ENCODE assay signal across 1 cellular context in genomic region chr16:66434619-66435430, GRCh38.
A peak's percentile ranks its signal among the peaks of the same experiment; 100 is the strongest.
TF ChIP-seq lines count a peak whose summit lies in the region.

No MANE protein-coding gene starts in this region.

TF ChIP-seq in HepG2, 621 proteins besides CTCF, POLR2A, EP300 and RAD21 (continued from another document and continues in another):
- TF ChIP-seq, protein P1, sequence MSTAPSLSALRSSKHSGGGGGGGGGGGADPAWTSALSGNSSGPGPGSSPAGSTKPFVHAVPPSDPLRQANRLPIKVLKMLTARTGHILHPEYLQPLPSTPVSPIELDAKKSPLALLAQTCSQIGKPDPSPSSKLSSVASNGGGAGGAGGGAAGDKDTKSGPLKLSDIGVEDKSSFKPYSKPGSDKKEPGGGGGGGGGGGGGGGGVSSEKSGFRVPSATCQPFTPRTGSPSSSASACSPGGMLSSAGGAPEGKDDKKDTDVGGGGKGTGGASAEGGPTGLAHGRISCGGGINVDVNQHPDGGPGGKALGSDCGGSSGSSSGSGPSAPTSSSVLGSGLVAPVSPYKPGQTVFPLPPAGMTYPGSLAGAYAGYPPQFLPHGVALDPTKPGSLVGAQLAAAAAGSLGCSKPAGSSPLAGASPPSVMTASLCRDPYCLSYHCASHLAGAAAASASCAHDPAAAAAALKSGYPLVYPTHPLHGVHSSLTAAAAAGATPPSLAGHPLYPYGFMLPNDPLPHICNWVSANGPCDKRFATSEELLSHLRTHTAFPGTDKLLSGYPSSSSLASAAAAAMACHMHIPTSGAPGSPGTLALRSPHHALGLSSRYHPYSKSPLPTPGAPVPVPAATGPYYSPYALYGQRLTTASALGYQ (CRISPR knock-in tag; IDR thresholded peaks at IDR 0.05), result no peak
- TF ChIP-seq ZNF761 (CRISPR knock-in tag; conservative IDR thresholded peaks at IDR 0.05) (peak; percentile 30; the same call in 1 of the 2 replicates), FOXC1 (CRISPR knock-in tag; IDR thresholded peaks at IDR 0.05; ENCODE audit: borderline replicate concordance) (peak; percentile 48; the same call in 1 of the 2 replicates), RBM22 (optimal IDR thresholded peaks at IDR 0.05; ENCODE audit: low read length) (no peak), NRL (CRISPR knock-in tag; IDR thresholded peaks at IDR 0.05; ENCODE audit: borderline replicate concordance) (peak; percentile 36; the same call in 1 of the 2 replicates), ZNF616 (CRISPR knock-in tag; IDR thresholded peaks at IDR 0.05; ENCODE audit: low read depth) (no peak), ZNF747 (CRISPR knock-in tag; IDR thresholded peaks at IDR 0.05; ENCODE audit: borderline replicate concordance) (no peak), ZNF781 (CRISPR knock-in tag; IDR thresholded peaks at IDR 0.05; ENCODE audit: borderline replicate concordance, not compliant biosample characterization) (no peak), ESRRA (CRISPR knock-in tag; IDR thresholded peaks at IDR 0.05; ENCODE audit: low read depth) (no peak), ADNP (CRISPR knock-in tag; IDR thresholded peaks at IDR 0.05) (no peak; the same call in 1 of the 2 replicates), ZGPAT (CRISPR knock-in tag; IDR thresholded peaks at IDR 0.05) (peak; percentile 66), NR2C2 (CRISPR knock-in tag; IDR thresholded peaks at IDR 0.05; ENCODE audit: borderline replicate concordance) (peak; percentile 65), MLLT10 (CRISPR knock-in tag; IDR thresholded peaks at IDR 0.05) (no peak), TEAD3 (CRISPR knock-in tag; optimal IDR thresholded peaks at IDR 0.05; ENCODE audit: borderline replicate concordance) (peak; percentile 92), POLR2AphosphoS5 (IDR thresholded peaks at IDR 0.05; ENCODE audit: low read depth, low read length) (no peak), DNMT3B (CRISPR knock-in tag; conservative IDR thresholded peaks at IDR 0.05) (no peak), NPAS2 (CRISPR knock-in tag; IDR thresholded peaks at IDR 0.05; ENCODE audit: borderline replicate concordance) (no peak), IRF2 (CRISPR knock-in tag; IDR thresholded peaks at IDR 0.05) (peak; percentile 60), THAP9 (CRISPR knock-in tag; IDR thresholded peaks at IDR 0.05; ENCODE audit: borderline replicate concordance) (peak; percentile 51; the same call in 1 of the 2 replicates), SNAPC5 (CRISPR knock-in tag; IDR thresholded peaks at IDR 0.05; ENCODE audit: borderline replicate concordance) (no peak), ZNF737 (CRISPR knock-in tag; IDR thresholded peaks at IDR 0.05; ENCODE audit: borderline replicate concordance) (no peak), ZNF501 (CRISPR knock-in tag; IDR thresholded peaks at IDR 0.05) (0 out of 2 replicates have a peak, but pooled peaks have one; percentile 53), ZNF773 (CRISPR knock-in tag; IDR thresholded peaks at IDR 0.05; ENCODE audit: borderline replicate concordance) (no peak), ZNF788 (CRISPR knock-in tag; IDR thresholded peaks at IDR 0.05; ENCODE audit: borderline replicate concordance) (peak; percentile 14; the same call in 1 of the 2 replicates), ZNF558 (CRISPR knock-in tag; IDR thresholded peaks at IDR 0.05; ENCODE audit: borderline replicate concordance) (no peak), FOXK2 (IDR thresholded peaks at IDR 0.05) (no peak), HIVEP1 (CRISPR knock-in tag; IDR thresholded peaks at IDR 0.05) (peak; percentile 54; the same call in 1 of the 2 replicates), ZNF746 (CRISPR knock-in tag; IDR thresholded peaks at IDR 0.05) (0 out of 2 replicates have a peak, but pooled peaks have one; percentile 28), PLRG1 (conservative IDR thresholded peaks at IDR 0.05) (no peak), PAF1 (CRISPR knock-in tag; IDR thresholded peaks at IDR 0.05) (no peak), NAIF1 (CRISPR knock-in tag; IDR thresholded peaks at IDR 0.05; ENCODE audit: borderline replicate concordance) (no peak), ZNF136 (CRISPR knock-in tag; IDR thresholded peaks at IDR 0.05; ENCODE audit: low read depth) (no peak), MED8 (CRISPR knock-in tag; IDR thresholded peaks at IDR 0.05; ENCODE audit: insufficient replicate concordance) (no peak), MXI1 (IDR thresholded peaks at IDR 0.05; ENCODE audit: borderline replicate concordance, low read depth, low read length) (no peak), ZFP36L1 (CRISPR knock-in tag; IDR thresholded peaks at IDR 0.05) (no peak), ZMYM4 (CRISPR knock-in tag; IDR thresholded peaks at IDR 0.05) (0 out of 2 replicates have a peak, but pooled peaks have one; percentile 19), ZBED4 (CRISPR knock-in tag; IDR thresholded peaks at IDR 0.05; ENCODE audit: borderline replicate concordance) (no peak), ZNF180 (CRISPR knock-in tag; IDR thresholded peaks at IDR 0.05; ENCODE audit: borderline replicate concordance, low read depth) (no peak), ZNF598 (CRISPR knock-in tag; IDR thresholded peaks at IDR 0.05; ENCODE audit: borderline replicate concordance) (no peak; the same call in 1 of the 2 replicates), PTBP1 (IDR thresholded peaks at IDR 0.05; ENCODE audit: low read depth, low read length, poor library complexity, severe bottlenecking) (no peak), ZNF468 (CRISPR knock-in tag; IDR thresholded peaks at IDR 0.05) (no peak), PHF20 (CRISPR knock-in tag; IDR thresholded peaks at IDR 0.05) (no peak)
- TF ChIP-seq, protein P2, sequence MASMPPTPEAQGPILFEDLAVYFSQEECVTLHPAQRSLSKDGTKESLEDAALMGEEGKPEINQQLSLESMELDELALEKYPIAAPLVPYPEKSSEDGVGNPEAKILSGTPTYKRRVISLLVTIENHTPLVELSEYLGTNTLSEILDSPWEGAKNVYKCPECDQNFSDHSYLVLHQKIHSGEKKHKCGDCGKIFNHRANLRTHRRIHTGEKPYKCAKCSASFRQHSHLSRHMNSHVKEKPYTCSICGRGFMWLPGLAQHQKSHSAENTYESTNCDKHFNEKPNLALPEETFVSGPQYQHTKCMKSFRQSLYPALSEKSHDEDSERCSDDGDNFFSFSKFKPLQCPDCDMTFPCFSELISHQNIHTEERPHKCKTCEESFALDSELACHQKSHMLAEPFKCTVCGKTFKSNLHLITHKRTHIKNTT (CRISPR knock-in tag; IDR thresholded peaks at IDR 0.05), result no peak
- TF ChIP-seq, protein P3, sequence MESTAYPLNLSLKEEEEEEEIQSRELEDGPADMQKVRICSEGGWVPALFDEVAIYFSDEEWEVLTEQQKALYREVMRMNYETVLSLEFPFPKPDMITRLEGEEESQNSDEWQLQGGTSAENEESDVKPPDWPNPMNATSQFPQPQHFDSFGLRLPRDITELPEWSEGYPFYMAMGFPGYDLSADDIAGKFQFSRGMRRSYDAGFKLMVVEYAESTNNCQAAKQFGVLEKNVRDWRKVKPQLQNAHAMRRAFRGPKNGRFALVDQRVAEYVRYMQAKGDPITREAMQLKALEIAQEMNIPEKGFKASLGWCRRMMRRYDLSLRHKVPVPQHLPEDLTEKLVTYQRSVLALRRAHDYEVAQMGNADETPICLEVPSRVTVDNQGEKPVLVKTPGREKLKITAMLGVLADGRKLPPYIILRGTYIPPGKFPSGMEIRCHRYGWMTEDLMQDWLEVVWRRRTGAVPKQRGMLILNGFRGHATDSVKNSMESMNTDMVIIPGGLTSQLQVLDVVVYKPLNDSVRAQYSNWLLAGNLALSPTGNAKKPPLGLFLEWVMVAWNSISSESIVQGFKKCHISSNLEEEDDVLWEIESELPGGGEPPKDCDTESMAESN (CRISPR knock-in tag; conservative IDR thresholded peaks at IDR 0.05), result 0 out of 2 replicates have a peak, but pooled peaks have one; percentile 42
- TF ChIP-seq, protein P4, sequence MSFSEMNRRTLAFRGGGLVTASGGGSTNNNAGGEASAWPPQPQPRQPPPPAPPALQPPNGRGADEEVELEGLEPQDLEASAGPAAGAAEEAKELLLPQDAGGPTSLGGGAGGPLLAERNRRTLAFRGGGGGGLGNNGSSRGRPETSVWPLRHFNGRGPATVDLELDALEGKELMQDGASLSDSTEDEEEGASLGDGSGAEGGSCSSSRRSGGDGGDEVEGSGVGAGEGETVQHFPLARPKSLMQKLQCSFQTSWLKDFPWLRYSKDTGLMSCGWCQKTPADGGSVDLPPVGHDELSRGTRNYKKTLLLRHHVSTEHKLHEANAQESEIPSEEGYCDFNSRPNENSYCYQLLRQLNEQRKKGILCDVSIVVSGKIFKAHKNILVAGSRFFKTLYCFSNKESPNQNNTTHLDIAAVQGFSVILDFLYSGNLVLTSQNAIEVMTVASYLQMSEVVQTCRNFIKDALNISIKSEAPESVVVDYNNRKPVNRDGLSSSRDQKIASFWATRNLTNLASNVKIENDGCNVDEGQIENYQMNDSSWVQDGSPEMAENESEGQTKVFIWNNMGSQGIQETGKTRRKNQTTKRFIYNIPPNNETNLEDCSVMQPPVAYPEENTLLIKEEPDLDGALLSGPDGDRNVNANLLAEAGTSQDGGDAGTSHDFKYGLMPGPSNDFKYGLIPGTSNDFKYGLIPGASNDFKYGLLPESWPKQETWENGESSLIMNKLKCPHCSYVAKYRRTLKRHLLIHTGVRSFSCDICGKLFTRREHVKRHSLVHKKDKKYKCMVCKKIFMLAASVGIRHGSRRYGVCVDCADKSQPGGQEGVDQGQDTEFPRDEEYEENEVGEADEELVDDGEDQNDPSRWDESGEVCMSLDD (CRISPR knock-in tag; IDR thresholded peaks at IDR 0.05; ENCODE audit: borderline replicate concordance), result no peak
- TF ChIP-seq, protein P5, sequence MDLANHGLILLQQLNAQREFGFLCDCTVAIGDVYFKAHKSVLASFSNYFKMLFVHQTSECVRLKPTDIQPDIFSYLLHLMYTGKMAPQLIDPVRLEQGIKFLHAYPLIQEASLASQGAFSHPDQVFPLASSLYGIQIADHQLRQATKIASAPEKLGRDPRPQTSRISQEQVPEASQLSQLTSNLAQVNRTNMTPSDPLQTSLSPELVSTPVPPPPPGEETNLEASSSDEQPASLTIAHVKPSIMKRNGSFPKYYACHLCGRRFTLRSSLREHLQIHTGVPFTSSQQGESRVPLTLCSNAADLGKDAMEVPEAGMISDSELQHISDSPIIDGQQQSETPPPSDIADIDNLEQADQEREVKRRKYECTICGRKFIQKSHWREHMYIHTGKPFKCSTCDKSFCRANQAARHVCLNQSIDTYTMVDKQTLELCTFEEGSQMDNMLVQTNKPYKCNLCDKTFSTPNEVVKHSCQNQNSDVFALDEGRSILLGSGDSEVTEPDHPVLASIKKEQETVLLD (CRISPR knock-in tag; IDR thresholded peaks at IDR 0.05; ENCODE audit: low read depth), result no peak
